In the genomic region with DNA sequence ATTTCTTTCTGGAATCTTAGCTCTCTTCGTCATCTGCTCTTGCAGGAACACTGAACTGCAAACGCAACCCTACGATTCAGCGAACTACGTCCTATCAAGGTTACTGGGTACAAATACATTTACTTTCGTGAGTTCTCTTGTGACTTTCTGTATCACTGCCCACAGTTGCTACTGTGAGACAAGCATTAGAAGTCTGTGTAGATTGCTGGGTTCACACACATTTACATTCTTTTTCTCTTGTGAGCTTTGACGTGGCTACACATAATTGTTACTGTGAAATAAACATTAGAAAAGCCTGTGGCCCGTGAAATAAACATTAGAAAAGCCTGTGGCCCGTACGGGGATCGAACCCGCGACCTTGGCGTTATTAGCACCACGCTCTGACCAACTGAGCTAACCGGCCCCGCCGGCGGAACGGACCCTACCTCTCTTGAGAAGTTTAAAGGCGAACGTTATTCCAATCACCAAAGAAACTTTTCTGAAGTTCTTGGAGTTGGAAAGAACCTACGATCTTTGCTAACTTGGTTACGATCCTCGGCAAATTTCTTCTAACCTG, we compare ENCODE assay signal across 6 cellular contexts.
DNase-seq lines count a peak whose midpoint lies in the region; ATAC-seq, FAIRE-seq and TF ChIP-seq lines count a peak whose summit lies in the region.
"Not testable (repeated sequence)": the region's sequence is repeated elsewhere in the genome, so short reads cannot be mapped to it uniquely, and the experiment has no call there.

No MANE protein-coding gene starts in this region.

- CTCF ChIA-PET in IMR-90 (lab: Yijun Ruan, JAX); WTC11 (lab: Charles Lee); mammary epithelial cell (lab: Charles Lee; ENCODE audit: low non-redundant PET): not testable (repeated sequence)

- not testable (repeated sequence) for H2AK9ac ChIP-seq in IMR-90 (replicated peaks; ENCODE audit: low read depth, low read length, poor library complexity)

- H3K9ac ChIP-seq in IMR-90 (ENCODE audit: low read depth, low read length); mammary epithelial cell (ENCODE audit: insufficient read depth, low read length): not testable (repeated sequence)

- not testable (repeated sequence) for H3K27ac ChIP-seq in IMR-90 (ENCODE audit: insufficient read depth, low read length); mammary epithelial cell (ENCODE audit: insufficient read depth, low read depth, low read length); foreskin keratinocyte

- not testable (repeated sequence) for TF ChIP-seq RAD21 in IMR-90 (IDR thresholded peaks at IDR 0.05; ENCODE audit: low read length)

- not testable (repeated sequence) for H2BK15ac ChIP-seq in IMR-90 (ENCODE audit: low read depth, low read length)

- not testable (repeated sequence) for TF ChIP-seq CTCF in IMR-90 (conservative IDR thresholded peaks at IDR 0.05; ENCODE audit: low read depth, low read length); WTC11 (IDR thresholded peaks at IDR 0.05); mammary epithelial cell (conservative IDR thresholded peaks at IDR 0.05 in 1 of 2, IDR thresholded peaks at IDR 0.05 in 1 of 2; ENCODE audit: extremely low read depth in 1 of 2, insufficient read depth in 1 of 2, low read depth in 1 of 2, low read length in 2 of 2); foreskin keratinocyte (conservative IDR thresholded peaks at IDR 0.05)

- not testable (repeated sequence) for H2AK5ac ChIP-seq in IMR-90 (ENCODE audit: low read depth, low read length)

- H3K18ac ChIP-seq in IMR-90 (ENCODE audit: low read depth, low read length): not testable (repeated sequence)

- H4K20me1 ChIP-seq in IMR-90 (ENCODE audit: insufficient read depth, low read length); mammary epithelial cell (ENCODE audit: insufficient read depth, low read length): not testable (repeated sequence)

- ATAC-seq in IMR-90 (ENCODE audit: low read depth) (peak; percentile 27; the same call in 1 of the 2 replicates), WTC11 (peak; percentile 91), foreskin keratinocyte (peak; percentile 45)

- POLR2A ChIA-PET in IMR-90 (lab: Charles Lee; ENCODE audit: unreplicated experiment); WTC11 (lab: Charles Lee): not testable (repeated sequence)

- no CpG with 5 or more reads among the region's 25 CpGs for WGBS in IMR-90 (ENCODE audit: extremely low coverage in 2 of 2, insufficient read length in 1 of 2), 2 experiments
- WGBS in mammary epithelial cell (ENCODE audit: low coverage, missing lambda C conversion rate): no CpG with 5 or more reads among the region's 25 CpGs

- dilution Hi-C loops in IMR-90 (cut with HindIII; ENCODE audit: low sequenced_read_pairs, unreplicated experiment); mammary epithelial cell (cut with HindIII; ENCODE audit: low sequenced_read_pairs): not testable (repeated sequence)

- H3K36me3 Mint-ChIP-seq in WTC11: not testable (repeated sequence)

- not testable (repeated sequence) for DNase-seq in H54 (ENCODE audit: insufficient read length, low spot score); IMR-90; WTC11 (ENCODE audit: low spot score); mammary epithelial cell; foreskin keratinocyte

- H3K9me3 Mint-ChIP-seq in WTC11: not testable (repeated sequence)

- H3K56ac ChIP-seq in IMR-90 (ENCODE audit: extremely low read depth, insufficient read depth, low read length): not testable (repeated sequence)

- not testable (repeated sequence) for H3K79me2 ChIP-seq in mammary epithelial cell (ENCODE audit: insufficient read depth, low read length)

- not testable (repeated sequence) for TF ChIP-seq POLR2A in H54 (IDR thresholded peaks at IDR 0.05; ENCODE audit: low read depth, low read length); IMR-90 (IDR thresholded peaks at IDR 0.05; ENCODE audit: low read depth, low read length)

- not testable (repeated sequence) for H3K27me3 Mint-ChIP-seq in WTC11 (ENCODE audit: low read depth)

- not testable (repeated sequence) for H2BK120ac ChIP-seq in IMR-90 (ENCODE audit: low read depth, low read length)

- not testable (repeated sequence) for H2BK5ac ChIP-seq in IMR-90 (ENCODE audit: low read depth, low read length, poor library complexity, severe bottlenecking)

- H3K36me3 ChIP-seq in IMR-90 (ENCODE audit: control insufficient read depth, insufficient read depth, low read length); mammary epithelial cell (ENCODE audit: insufficient read depth, low read length): not testable (repeated sequence)

- not testable (repeated sequence) for H4K5ac ChIP-seq in IMR-90 (ENCODE audit: low read depth, low read length)

- not testable (repeated sequence) for H3K27me3 ChIP-seq in IMR-90 (ENCODE audit: control insufficient read depth, insufficient read depth, low read length); mammary epithelial cell (ENCODE audit: insufficient read depth, low read length); foreskin keratinocyte

- not testable (repeated sequence) for H3K4me1 Mint-ChIP-seq in WTC11

- not testable (repeated sequence) for H4K8ac ChIP-seq in IMR-90 (ENCODE audit: low read depth in 2 of 2, low read length in 2 of 2)

- BruUV-seq in IMR-90 (replicated peaks; lab: Mats Ljungman, UMichigan): not testable (repeated sequence)
- BruUV-seq in mammary epithelial cell (replicated peaks; lab: Mats Ljungman, UMichigan): TSS peak; percentile 100

- H3K79me1 ChIP-seq in IMR-90 (ENCODE audit: low read depth in 1 of 2, low read length in 2 of 2): not testable (repeated sequence)

- intact Hi-C loops in IMR-90 (cut with micrococcal nuclease); mammary epithelial cell (cut with micrococcal nuclease): not testable (repeated sequence)

- H2AFZ ChIP-seq in IMR-90 (replicated peaks; ENCODE audit: low read length, poor library complexity); mammary epithelial cell (ENCODE audit: low read depth, low read length): not testable (repeated sequence)

- not testable (repeated sequence) for H3K27ac Mint-ChIP-seq in WTC11

- H2BK20ac ChIP-seq in IMR-90 (ENCODE audit: low read depth, low read length): not testable (repeated sequence)

- not testable (repeated sequence) for H3K4me1 ChIP-seq in IMR-90 (ENCODE audit: control insufficient read depth, insufficient read depth, low read length); mammary epithelial cell (ENCODE audit: insufficient read depth, low read length); foreskin keratinocyte

- FAIRE-seq in G401.6 (lab: Jason Lieb, UNC) (peak; percentile 23), H54 (lab: Jason Lieb, UNC) (peak; percentile 75)

- in situ Hi-C loops in IMR-90 (cut with MboI; ENCODE audit: low sequenced_read_pairs); mammary epithelial cell (cut with MboI; ENCODE audit: low sequenced_read_pairs in 2 of 2): not testable (repeated sequence)

- not testable (repeated sequence) for H3K14ac ChIP-seq in IMR-90 (replicated peaks; ENCODE audit: low read depth, low read length)

- not testable (repeated sequence) for H3K9me3 ChIP-seq in IMR-90 (ENCODE audit: control insufficient read depth, insufficient read depth, low read length); mammary epithelial cell (replicated peaks; ENCODE audit: insufficient read depth, low read length)

- H3K4me3 Mint-ChIP-seq in WTC11: not testable (repeated sequence)

- not testable (repeated sequence) for H3K4ac ChIP-seq in IMR-90 (ENCODE audit: low read depth, low read length)

- not testable (repeated sequence) for H3K4me3 ChIP-seq in IMR-90 (ENCODE audit: insufficient read depth, low read depth, low read length); mammary epithelial cell (replicated peaks in 1 of 3; ENCODE audit: insufficient read depth in 1 of 3, low read depth in 2 of 3, low read length in 3 of 3)

- not testable (repeated sequence) for H3K9me1 ChIP-seq in IMR-90 (ENCODE audit: insufficient read depth, low read length)

- H3K4me2 ChIP-seq in IMR-90 (ENCODE audit: low read depth, low read length); mammary epithelial cell (ENCODE audit: insufficient read depth, low read depth, low read length): not testable (repeated sequence)

- H3K23ac ChIP-seq in IMR-90 (ENCODE audit: low read depth, low read length): not testable (repeated sequence)

- not testable (repeated sequence) for H4K91ac ChIP-seq in IMR-90 (ENCODE audit: insufficient read depth, low read depth, low read length)

Comparison
In these comparisons a context has a peak if more than half of its experiments do, and no peak if none do; other contexts are left out.
1. ATAC-seq: peak in every context shown above with its lines; median percentile 91 in WTC11; 45 in foreskin keratinocyte; 27 in IMR-90.